ENCODE assay signal across 26 cellular contexts in the genomic region with DNA sequence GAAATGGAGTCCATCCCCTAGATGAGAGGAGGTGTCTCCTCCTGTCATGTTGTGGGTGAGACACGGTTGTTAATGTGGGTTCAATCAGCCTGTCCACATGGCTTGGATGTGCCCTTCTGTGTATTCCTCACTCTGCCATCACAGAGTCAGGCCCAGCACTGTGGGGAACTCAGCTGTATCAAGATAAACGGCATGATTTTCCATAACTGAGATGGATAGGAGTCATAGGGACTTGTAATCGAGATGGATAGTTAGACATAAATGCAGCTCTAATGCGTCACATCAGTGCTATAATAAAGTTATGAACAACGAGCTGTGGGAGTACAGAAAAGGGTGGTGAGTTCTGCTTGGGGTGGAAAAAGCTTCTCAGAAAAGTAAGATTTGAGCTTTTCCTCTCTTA.
"Had no signal": no experiment of that assay in that cellular context is flagged by ENCODE, and none has a peak within 500 bp of the region (broad histone marks: within the 10 kb centered on the region; RNA-seq: fewer than 3 reads in every experiment).

No MANE protein-coding gene starts in this region.

- H3K36me3 ChIP-seq: colonic mucosa, esophagus muscularis mucosa, esophagus squamous epithelium, gastrocnemius medialis, gastroesophageal sphincter, heart left ventricle, heart right ventricle had no signal

- H3K79me2 ChIP-seq: hepatocyte had no signal

- H3K4me3 ChIP-seq: colonic mucosa, coronary artery, dorsolateral prefrontal cortex, esophagus muscularis mucosa, esophagus squamous epithelium, gastrocnemius medialis, gastroesophageal sphincter, heart left ventricle, heart right ventricle, hepatocyte had no signal

- H3K27ac Mint-ChIP-seq: dendritic cell treated with granulocyte-macrophage colony-stimulating factor and Interleukin-4, amounts not matched to agents 40 ng/mL and 50 ng/mL, for 4 days; effector memory CD8-positive, alpha-beta T cell; endodermal cell had no signal

- H3K4me3 Mint-ChIP-seq: dendritic cell treated with granulocyte-macrophage colony-stimulating factor and Interleukin-4, amounts not matched to agents 40 ng/mL and 50 ng/mL, for 4 days; effector memory CD8-positive, alpha-beta T cell; endodermal cell had no signal

- DNase-seq: colonic mucosa; cortex of kidney; dermis blood vessel endothelial cell; dorsolateral prefrontal cortex; effector CD4-positive, alpha-beta T cell; effector CD8-positive, alpha-beta T cell; effector memory CD4-positive, alpha-beta T cell; effector memory CD8-positive, alpha-beta T cell; endodermal cell; erythroblast; esophagus squamous epithelium; foreskin fibroblast; foreskin keratinocyte; foreskin melanocyte; gastrocnemius medialis; head of caudate nucleus; heart left ventricle; heart right ventricle; hippocampal formation had no signal

- H3K9me3 ChIP-seq: colonic mucosa, esophagus muscularis mucosa, esophagus squamous epithelium, gastrocnemius medialis, gastroesophageal sphincter, heart left ventricle, heart right ventricle had no signal

- H3K27me3 Mint-ChIP-seq: dendritic cell treated with granulocyte-macrophage colony-stimulating factor and Interleukin-4, amounts not matched to agents 40 ng/mL and 50 ng/mL, for 4 days; effector memory CD8-positive, alpha-beta T cell had no signal

- H3K4me2 ChIP-seq: hepatocyte had no signal

- H3K9me3 Mint-ChIP-seq: effector memory CD8-positive, alpha-beta T cell; endodermal cell had no signal

- H2AFZ ChIP-seq: hepatocyte had no signal

- H3K27ac ChIP-seq: colonic mucosa, coronary artery, dorsolateral prefrontal cortex, epithelial cell of prostate, esophagus muscularis mucosa, esophagus squamous epithelium, foreskin keratinocyte, gastrocnemius medialis, gastroesophageal sphincter, heart left ventricle, heart right ventricle, hepatocyte had no signal

- H3K4me1 ChIP-seq: colonic mucosa, esophagus muscularis mucosa, esophagus squamous epithelium, foreskin keratinocyte, gastrocnemius medialis, gastroesophageal sphincter, heart right ventricle had no signal

- H3K4me1 Mint-ChIP-seq: endodermal cell had no signal

- H3K27me3 ChIP-seq: colonic mucosa, dorsolateral prefrontal cortex, esophagus muscularis mucosa, esophagus squamous epithelium, foreskin keratinocyte, gastrocnemius medialis, gastroesophageal sphincter, heart left ventricle, heart right ventricle, hepatocyte had no signal

- ATAC-seq: effector memory CD8-positive, alpha-beta T cell; esophagus mucosa; foreskin keratinocyte; gastrocnemius medialis; gastroesophageal sphincter; heart left ventricle; heart right ventricle had no signal
